10 cellular contexts compared by ENCODE assay signal in genomic region chr20:53656653-53657288, GRCh38.
A peak's percentile ranks its signal among the peaks of the same experiment; 100 is the strongest.
DNase-seq lines count a peak whose midpoint lies in the region; ATAC-seq and TF ChIP-seq lines count a peak whose summit lies in the region.
"Had no signal": no experiment of that assay in that cellular context is flagged by ENCODE, and none has a peak within 500 bp of the region (broad histone marks: within the 10 kb centered on the region; RNA-seq: fewer than 3 reads in every experiment).

No MANE protein-coding gene starts in this region.

- peaks cover 37 to 79% of the 10 kb centered on the region in 2 donors for H3K4me1 ChIP-seq in left lung

- peak overlapping the region; percentile 62 to 73 for H3K27ac Mint-ChIP-seq in natural killer cell treated with Interleukin-12 subunit alpha and Interleukin-12 subunit beta and Interleukin-15 and Interleukin-18, amount 100 ng/mL, for 72 hours
- peak overlapping the region in 1 of 2 donors; percentile 31 for H3K27ac Mint-ChIP-seq in natural killer cell
- peak overlapping the region; percentile 45 for H3K27ac Mint-ChIP-seq in activated CD4-positive, alpha-beta memory T cell treated with anti-CD3 and anti-CD28 coated beads, Interleukin-2, amount 10 ng/mL, durations not matched to agents 7 days and 5 days

- no peaks in the 10 kb centered on the region for H3K36me3 Mint-ChIP-seq in natural killer cell treated with Interleukin-12 subunit alpha and Interleukin-12 subunit beta and Interleukin-15 and Interleukin-18, amount 100 ng/mL, for 72 hours
- H3K36me3 Mint-ChIP-seq in natural killer cell, result no peaks in the 10 kb centered on the region
- no peaks in the 10 kb centered on the region for H3K36me3 Mint-ChIP-seq in activated CD4-positive, alpha-beta memory T cell treated with anti-CD3 and anti-CD28 coated beads, Interleukin-2, amount 10 ng/mL, durations not matched to agents 7 days and 5 days (ENCODE audit: low read depth)

- DNase-seq in natural killer cell treated with Interleukin-12 subunit alpha and Interleukin-12 subunit beta and Interleukin-15 and Interleukin-18, amount 100 ng/mL, for 72 hours (ENCODE audit: low spot score), result no peak
- DNase-seq in natural killer cell, result no peak
- DNase-seq in activated CD4-positive, alpha-beta memory T cell treated with anti-CD3 and anti-CD28 coated beads, Interleukin-2, amount 10 ng/mL, durations not matched to agents 7 days and 5 days, result no peak
- DNase-seq in left lung, result no peak
- DNase-seq: activated naive CD4-positive, alpha-beta T cell; NCI-H510A had no signal

- no peaks in the 10 kb centered on the region for H3K9me3 Mint-ChIP-seq in natural killer cell treated with Interleukin-12 subunit alpha and Interleukin-12 subunit beta and Interleukin-15 and Interleukin-18, amount 100 ng/mL, for 72 hours
- no peaks in the 10 kb centered on the region for H3K9me3 Mint-ChIP-seq in natural killer cell
- H3K9me3 Mint-ChIP-seq in activated CD4-positive, alpha-beta memory T cell treated with anti-CD3 and anti-CD28 coated beads, Interleukin-2, amount 10 ng/mL, durations not matched to agents 7 days and 5 days, result no peaks in the 10 kb centered on the region

- no peak for TF ChIP-seq CTCF in natural killer cell (IDR thresholded peaks at IDR 0.05)
- no peak for TF ChIP-seq CTCF in left lung (IDR thresholded peaks at IDR 0.05)

- H3K4me3 ChIP-seq in left lung, result no peak overlapping the region

- POLR2A ChIA-PET in activated CD4-positive, alpha-beta memory T cell treated with anti-CD3 and anti-CD28 coated beads, Interleukin-2, amount 10 ng/mL, durations not matched to agents 7 days and 5 days (lab: Charles Lee), result interaction anchor here (1.1 to 2.1 kb wide), 5 partner anchors 10 to 62 kb away, joined by 3 to 9 read pairs (median 6); no protein-coding TSS in a partner anchor

- H3K27me3 Mint-ChIP-seq in natural killer cell treated with Interleukin-12 subunit alpha and Interleukin-12 subunit beta and Interleukin-15 and Interleukin-18, amount 100 ng/mL, for 72 hours, result no peaks in the 10 kb centered on the region
- peaks cover 0 to 7% of the 10 kb centered on the region in 2 donors for H3K27me3 Mint-ChIP-seq in natural killer cell (ENCODE audit: low read depth in 2 of 2)
- no peaks in the 10 kb centered on the region for H3K27me3 Mint-ChIP-seq in activated CD4-positive, alpha-beta memory T cell treated with anti-CD3 and anti-CD28 coated beads, Interleukin-2, amount 10 ng/mL, durations not matched to agents 7 days and 5 days

- H3K4me1 Mint-ChIP-seq in natural killer cell treated with Interleukin-12 subunit alpha and Interleukin-12 subunit beta and Interleukin-15 and Interleukin-18, amount 100 ng/mL, for 72 hours (ENCODE audit: low read depth in 2 of 2), result peaks cover 42 to 67% of the 10 kb centered on the region in 2 donors
- H3K4me1 Mint-ChIP-seq in natural killer cell, result peaks cover 38 to 53% of the 10 kb centered on the region in 2 donors
- H3K4me1 Mint-ChIP-seq in activated CD4-positive, alpha-beta memory T cell treated with anti-CD3 and anti-CD28 coated beads, Interleukin-2, amount 10 ng/mL, durations not matched to agents 7 days and 5 days, result peaks cover 74% of the 10 kb centered on the region

- H3K36me3 ChIP-seq in left lung, result no peaks in the 10 kb centered on the region

- peak overlapping the region; percentile 38 for H3K4me3 Mint-ChIP-seq in natural killer cell treated with Interleukin-12 subunit alpha and Interleukin-12 subunit beta and Interleukin-15 and Interleukin-18, amount 100 ng/mL, for 72 hours
- no peak overlapping the region for H3K4me3 Mint-ChIP-seq in natural killer cell
- peak overlapping the region; percentile 25 for H3K4me3 Mint-ChIP-seq in activated CD4-positive, alpha-beta memory T cell treated with anti-CD3 and anti-CD28 coated beads, Interleukin-2, amount 10 ng/mL, durations not matched to agents 7 days and 5 days

- intact Hi-C loops in natural killer cell (cut with micrococcal nuclease), result no loop called here
- intact Hi-C loops in left lung (cut with DNase I), result no loop called here

- CTCF ChIA-PET in activated CD4-positive, alpha-beta memory T cell treated with anti-CD3 and anti-CD28 coated beads, Interleukin-2, amount 10 ng/mL, durations not matched to agents 7 days and 5 days (lab: Charles Lee), result interaction anchor here (0.6 kb wide), 1 partner anchor 262 kb away, joined by 3 read pairs; no protein-coding TSS in a partner anchor

- peak overlapping the region; percentile 70 to 81 for H3K27ac ChIP-seq in left lung

- H3K27me3 ChIP-seq in left lung, result no peaks in the 10 kb centered on the region

- no peaks in the 10 kb centered on the region for H3K9me3 ChIP-seq in left lung

- peak; percentile 64 to 72 for ATAC-seq in natural killer cell treated with Interleukin-12 subunit alpha and Interleukin-12 subunit beta and Interleukin-15 and Interleukin-18, amount 100 ng/mL, for 72 hours
- ATAC-seq in natural killer cell (no peak), left lung (peak; percentile 36), HG02642 (IDR thresholded peaks at IDR 0.05; ENCODE audit: poor library complexity, unreplicated experiment) (no peak), HG03432 (IDR thresholded peaks at IDR 0.05; ENCODE audit: unreplicated experiment) (no peak), HG03354 (IDR thresholded peaks at IDR 0.05; ENCODE audit: poor library complexity, severe bottlenecking, unreplicated experiment) (no peak), GM18907 (IDR thresholded peaks at IDR 0.05; ENCODE audit: unreplicated experiment) (no peak)

Comparison
In these comparisons a context has a peak if more than half of its experiments do, and no peak if none do; other contexts are left out.
1. ATAC-seq: peak in natural killer cell treated with Interleukin-12 subunit alpha and Interleukin-12 subunit beta and Interleukin-15 and Interleukin-18, amount 100 ng/mL, for 72 hours (2 of 2) and left lung (single experiment); none in natural killer cell (0 of 3), HG02642 (single experiment), HG03432 (single experiment), HG03354 (single experiment) and GM18907 (single experiment).